Comparison of ENCODE assay signal across 12 cellular contexts in the genomic region with DNA sequence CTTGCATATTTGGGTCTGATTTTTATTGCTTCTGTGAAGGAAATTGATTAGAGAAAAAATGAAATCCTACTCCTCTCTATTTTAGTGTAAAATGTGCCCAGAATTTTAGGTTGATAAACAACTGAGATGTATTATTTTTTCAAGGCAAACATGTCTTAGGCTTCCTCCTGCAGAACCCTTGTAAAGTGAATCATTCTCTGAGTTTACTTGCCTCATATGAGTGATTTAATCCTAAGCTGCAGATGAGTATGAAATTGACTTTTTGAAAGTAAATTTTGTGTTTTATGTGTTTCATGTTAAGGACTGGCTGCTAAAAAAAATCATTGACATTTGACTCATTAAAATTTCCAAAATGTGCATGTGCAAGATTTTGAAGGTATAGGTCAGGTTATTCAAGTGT.
"Had no signal": no experiment of that assay in that cellular context is flagged by ENCODE, and none has a peak within 500 bp of the region (broad histone marks: within the 10 kb centered on the region; RNA-seq: fewer than 3 reads in every experiment).

No MANE protein-coding gene starts in this region.

- ATAC-seq: activated CD4-positive, CD25-positive, alpha-beta regulatory T cell treated with anti-CD3 and anti-CD28 coated beads, Interleukin-2, amount 50 U/mL, for 24 hours; gastrocnemius medialis; heart right ventricle; right cardiac atrium had no signal

- H3K4me1 Mint-ChIP-seq: activated naive CD4-positive, alpha-beta T cell treated with anti-CD3 and anti-CD28 coated beads, Interleukin-2, amount 50 U/mL, for 24 hours; naive B cell had no signal

- H3K4me1 ChIP-seq: gastrocnemius medialis had no signal

- FAIRE-seq: endometrium had no signal

- DNase-seq: activated CD4-positive, alpha-beta T cell treated with anti-CD3 and anti-CD28 coated beads, Interleukin-2, amount 50 U/mL, for 4 hours; activated effector memory CD4-positive, alpha-beta T cell treated with Interleukin-2 at 50 U/mL for 16 hours; activated T-cell treated with anti-CD3 and anti-CD28 coated beads, Interleukin-2, amount 50 U/mL, for 1 hour; gastrocnemius medialis; heart right ventricle; naive B cell; right cardiac atrium; stimulated activated naive B cell treated with anti-CD40 and anti-IgM and Interleukin-4, amounts not matched to agents 10 μg/mL and 1 μg/mL and 100 μg/mL, for 72 hours had no signal

- H3K36me3 Mint-ChIP-seq: activated naive CD4-positive, alpha-beta T cell treated with anti-CD3 and anti-CD28 coated beads, Interleukin-2, amount 50 U/mL, for 24 hours; naive B cell; stimulated activated naive B cell treated with anti-CD40 and anti-IgM and Interleukin-4, amounts not matched to agents 10 μg/mL and 1 μg/mL and 100 μg/mL, for 72 hours had no signal

- H3K9me3 Mint-ChIP-seq: activated naive CD4-positive, alpha-beta T cell treated with anti-CD3 and anti-CD28 coated beads, Interleukin-2, amount 50 U/mL, for 24 hours; naive B cell; stimulated activated naive B cell treated with anti-CD40 and anti-IgM and Interleukin-4, amounts not matched to agents 10 μg/mL and 1 μg/mL and 100 μg/mL, for 72 hours had no signal

- H3K27ac ChIP-seq: gastrocnemius medialis, heart right ventricle, tibial nerve had no signal

- H3K36me3 ChIP-seq: gastrocnemius medialis, heart right ventricle, tibial nerve had no signal

- H3K4me3 Mint-ChIP-seq: activated naive CD4-positive, alpha-beta T cell treated with anti-CD3 and anti-CD28 coated beads, Interleukin-2, amount 50 U/mL, for 24 hours; naive B cell; stimulated activated naive B cell treated with anti-CD40 and anti-IgM and Interleukin-4, amounts not matched to agents 10 μg/mL and 1 μg/mL and 100 μg/mL, for 72 hours had no signal

- H3K27ac Mint-ChIP-seq: activated naive CD4-positive, alpha-beta T cell treated with anti-CD3 and anti-CD28 coated beads, Interleukin-2, amount 50 U/mL, for 24 hours; naive B cell; stimulated activated naive B cell treated with anti-CD40 and anti-IgM and Interleukin-4, amounts not matched to agents 10 μg/mL and 1 μg/mL and 100 μg/mL, for 72 hours had no signal

- H3K9me3 ChIP-seq: gastrocnemius medialis, heart right ventricle, tibial nerve had no signal

- H3K27me3 ChIP-seq: gastrocnemius medialis, heart right ventricle, tibial nerve had no signal

- H3K4me3 ChIP-seq: gastrocnemius medialis, heart right ventricle, tibial nerve had no signal
